ENCODE assay signal across 9 cellular contexts in the genomic region with DNA sequence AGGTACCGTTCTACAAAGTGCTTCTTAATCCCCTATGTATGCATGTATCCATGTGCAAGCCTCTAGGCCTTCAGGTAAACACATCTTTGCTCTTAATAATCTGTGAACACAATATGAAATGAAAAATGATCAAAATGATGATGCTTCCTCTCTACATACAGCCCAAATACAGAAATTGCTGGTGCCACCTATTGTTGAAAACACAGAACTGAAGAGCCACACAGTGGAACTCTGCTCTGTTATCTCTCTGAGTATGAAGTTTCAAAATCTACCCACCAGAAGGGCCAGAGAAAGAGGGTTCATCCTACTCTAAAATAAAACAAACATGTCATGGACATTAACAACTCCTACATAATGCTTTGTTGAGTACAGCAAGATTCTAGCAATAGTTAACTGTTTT.
A peak's percentile ranks its signal among the peaks of the same experiment; 100 is the strongest.
DNase-seq lines count a peak whose midpoint lies in the region; ATAC-seq and TF ChIP-seq lines count a peak whose summit lies in the region.
"Had no signal": no experiment of that assay in that cellular context is flagged by ENCODE, and none has a peak within 500 bp of the region (broad histone marks: within the 10 kb centered on the region; RNA-seq: fewer than 3 reads in every experiment).

No MANE protein-coding gene starts in this region.

- ATAC-seq in HG02840 (IDR thresholded peaks at IDR 0.05; ENCODE audit: low FRiP score, unreplicated experiment) (no peak), HG03025 (IDR thresholded peaks at IDR 0.05; ENCODE audit: low FRiP score, unreplicated experiment) (no peak), GM18861 (IDR thresholded peaks at IDR 0.05; ENCODE audit: unreplicated experiment) (no peak)

- H3K4me1 Mint-ChIP-seq in chondrocyte (ENCODE audit: low read depth) (peaks cover 45% of the 10 kb centered on the region), nephron progenitor cell (peaks cover 27% of the 10 kb centered on the region)
- H3K4me1 Mint-ChIP-seq: memory B cell had no signal

- no peak overlapping the region for H3K4me3 ChIP-seq in GM06990 (replicated peaks; ENCODE audit: low read depth, low read length)

- H3K27ac Mint-ChIP-seq in chondrocyte (ENCODE audit: unreplicated experiment) (no peak overlapping the region), nephron progenitor cell (no peak overlapping the region)
- H3K27ac Mint-ChIP-seq: memory B cell had no signal

- no peaks in the 10 kb centered on the region; the same call in 1 of the 2 replicates for H3K27me3 ChIP-seq in GM06990 (replicated peaks; ENCODE audit: control insufficient read depth, insufficient read depth, low read length)

- H3K36me3 Mint-ChIP-seq in chondrocyte (ENCODE audit: low read depth) (peaks cover under 1% of the 10 kb centered on the region), nephron progenitor cell (ENCODE audit: low read depth) (peaks cover 9% of the 10 kb centered on the region)
- H3K36me3 Mint-ChIP-seq: memory B cell had no signal

- TF ChIP-seq CTCF in GM06990 (IDR thresholded peaks at IDR 0.05; ENCODE audit: insufficient read depth, low read length, poor library complexity, severe bottlenecking) (peak; percentile 39), chondrocyte (IDR thresholded peaks at IDR 0.05) (peak; percentile 84), nephron progenitor cell (IDR thresholded peaks at IDR 0.05) (peak; percentile 38)

- no peak for DNase-seq in GM06990 (ENCODE audit: extremely low read depth, insufficient read length)
- peak; percentile 6 to 20 for DNase-seq in Kasumi-1 (lab: John Stamatoyannopoulos, UW)
- no peak for DNase-seq in chondrocyte (ENCODE audit: low spot score)
- no peak for DNase-seq in nephron progenitor cell
- DNase-seq in ecto neural progenitor cell (ENCODE audit: low spot score): no peak

- H3K4me3 Mint-ChIP-seq in chondrocyte (ENCODE audit: unreplicated experiment) (no peak overlapping the region), nephron progenitor cell (no peak overlapping the region)
- H3K4me3 Mint-ChIP-seq: memory B cell had no signal

- H3K9me3 Mint-ChIP-seq in chondrocyte (ENCODE audit: low read depth) (peaks cover 6% of the 10 kb centered on the region), nephron progenitor cell (peaks cover 12% of the 10 kb centered on the region)

- no peaks in the 10 kb centered on the region for H3K36me3 ChIP-seq in GM06990 (ENCODE audit: control insufficient read depth, insufficient read depth, low read length)

- H3K27me3 Mint-ChIP-seq in chondrocyte (ENCODE audit: low read depth) (no peaks in the 10 kb centered on the region), nephron progenitor cell (ENCODE audit: low read depth, poor library complexity) (peaks cover 3% of the 10 kb centered on the region)

Comparison
In these comparisons a context has a peak if more than half of its experiments do, and no peak if none do; other contexts are left out.
1. DNase-seq: peak in Kasumi-1 (2 of 2); none in GM06990 (single experiment), chondrocyte (single experiment), nephron progenitor cell (single experiment) and ecto neural progenitor cell (single experiment).
2. Peak in every context shown above with its lines, with median percentiles within 50 percentile points of each other: CTCF ChIP-seq.